15 cellular contexts compared by ENCODE assay signal in the genomic region with DNA sequence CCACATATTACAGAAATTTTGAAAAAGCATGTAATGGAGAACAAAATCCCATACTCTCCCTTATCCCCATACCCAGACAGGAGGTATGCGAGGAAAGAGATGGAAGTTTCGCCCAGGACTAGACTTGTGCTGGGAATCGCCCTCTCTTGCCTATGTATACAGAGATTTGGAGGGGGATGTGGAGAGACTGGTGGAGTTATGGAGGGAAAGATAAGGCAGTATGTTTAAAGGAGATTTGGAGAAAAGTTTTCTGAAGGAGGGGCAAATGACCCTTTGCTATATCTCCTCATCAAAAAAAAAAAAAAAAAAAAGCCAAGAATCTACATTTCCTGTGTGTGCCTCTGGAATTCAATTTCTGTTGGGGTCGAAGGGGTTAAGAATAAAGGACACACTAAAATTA.
DNase-seq lines count a peak whose midpoint lies in the region; ATAC-seq and TF ChIP-seq lines count a peak whose summit lies in the region.
"Had no signal": no experiment of that assay in that cellular context is flagged by ENCODE, and none has a peak within 500 bp of the region (broad histone marks: within the 10 kb centered on the region; RNA-seq: fewer than 3 reads in every experiment).

No MANE protein-coding gene starts in this region.

- no peak overlapping the region for H3K9ac ChIP-seq in mesenchymal stem cell (ENCODE audit: low read length)

- no peak overlapping the region for H3K23ac ChIP-seq in mesenchymal stem cell (ENCODE audit: low read length in 2 of 2)

- peaks cover 2% of the 10 kb centered on the region for H3K79me1 ChIP-seq in mesenchymal stem cell (replicated peaks; ENCODE audit: low read length, poor library complexity, severe bottlenecking)

- H3K9me3 ChIP-seq in cardiac muscle cell (ENCODE audit: low read depth) (no peaks in the 10 kb centered on the region), heart right ventricle (peaks cover 0 to 13% (median 0%) of the 10 kb centered on the region in 11 donors), ascending aorta (no peaks in the 10 kb centered on the region), mesenchymal stem cell (ENCODE audit: control insufficient read depth, low read length) (peaks cover 12% of the 10 kb centered on the region), tibial artery (no peaks in the 10 kb centered on the region)

- H2AFZ ChIP-seq in mesenchymal stem cell (ENCODE audit: low read depth, low read length) = no peak overlapping the region

- H3K14ac ChIP-seq in mesenchymal stem cell (ENCODE audit: low read length in 2 of 2) = no peak overlapping the region

- H3K27ac ChIP-seq in cardiac muscle cell = peak overlapping the region; percentile 71
- H3K27ac ChIP-seq in heart right ventricle = peak overlapping the region in 4 of 10 donors; percentile 6 to 58 (median 45)
- peak overlapping the region; percentile 86 to 94 for H3K27ac ChIP-seq in ascending aorta
- peak overlapping the region; percentile 35 for H3K27ac ChIP-seq in mesenchymal stem cell (ENCODE audit: low read length, poor library complexity, severe bottlenecking)
- H3K27ac ChIP-seq in tibial artery = peak overlapping the region; percentile 66 to 79
- H3K27ac ChIP-seq: 22Rv1, RWPE1, SJCRH30 had no signal

- peak overlapping the region in 1 of 2 experiments; percentile 71 for H2BK12ac ChIP-seq in mesenchymal stem cell (ENCODE audit: low read length in 2 of 2)

- H3K4me3 ChIP-seq in cardiac muscle cell = no peak overlapping the region
- no peak overlapping the region for H3K4me3 ChIP-seq in heart right ventricle
- peak overlapping the region in 1 of 2 donors; percentile 47 for H3K4me3 ChIP-seq in ascending aorta
- H3K4me3 ChIP-seq in mesenchymal stem cell (ENCODE audit: insufficient read depth in 1 of 2, low read depth in 1 of 2, low read length in 2 of 2) = no peak overlapping the region
- peak overlapping the region in 1 of 2 donors; percentile 29 for H3K4me3 ChIP-seq in tibial artery
- H3K4me3 ChIP-seq: SJCRH30 had no signal

- TF ChIP-seq CTCF in cardiac muscle cell (IDR thresholded peaks at IDR 0.05; ENCODE audit: low read depth, low read length) (no peak), heart right ventricle (IDR thresholded peaks at IDR 0.05) (no peak), ascending aorta (IDR thresholded peaks at IDR 0.05) (no peak), tibial artery (IDR thresholded peaks at IDR 0.05) (no peak)

- no peaks in the 10 kb centered on the region for H3K27me3 ChIP-seq in cardiac muscle cell
- H3K27me3 ChIP-seq in heart right ventricle = no peaks in the 10 kb centered on the region
- no peaks in the 10 kb centered on the region for H3K27me3 ChIP-seq in ascending aorta
- H3K27me3 ChIP-seq in mesenchymal stem cell (ENCODE audit: control insufficient read depth in 1 of 2, insufficient read depth in 1 of 2, low read length in 2 of 2) = peaks cover 0 to 12% of the 10 kb centered on the region in 2 experiments
- no peaks in the 10 kb centered on the region for H3K27me3 ChIP-seq in tibial artery
- H3K27me3 ChIP-seq: SJCRH30 had no signal

- DNase-seq in cardiac muscle cell (ENCODE audit: low read depth in 1 of 2, low spot score in 1 of 2) (no peak), heart right ventricle (no peak), ascending aorta (ENCODE audit: low spot score in 2 of 2) (no peak), mesenchymal stem cell (no peak), tibial artery (no peak), NCI-H1105 (lab: John Stamatoyannopoulos, UW) (no peak), NCI-H1092 (lab: John Stamatoyannopoulos, UW) (no peak)
- DNase-seq in activated CD4-positive, alpha-beta T cell treated with anti-CD3 and anti-CD28 coated beads for 48 hours = no peak
- DNase-seq: DMS53, NCI-H1694, NCI-H2107, NCI-H774, SJCRH30 had no signal

- H2BK120ac ChIP-seq in mesenchymal stem cell (ENCODE audit: low read depth, low read length) = no peak overlapping the region

- H3K4me1 ChIP-seq in cardiac muscle cell (ENCODE audit: low read depth) (peaks cover 13% of the 10 kb centered on the region), heart right ventricle (peaks cover 0 to 22% (median 17%) of the 10 kb centered on the region in 9 donors), ascending aorta (peaks cover 10 to 28% of the 10 kb centered on the region in 2 donors), mesenchymal stem cell (ENCODE audit: control insufficient read depth, insufficient read depth, low read depth, low read length) (peaks cover 12% of the 10 kb centered on the region), tibial artery (peaks cover 4 to 51% (median 24%) of the 10 kb centered on the region in 4 donors)

- H2AK5ac ChIP-seq in mesenchymal stem cell (ENCODE audit: low read length, severe bottlenecking) = peak overlapping the region; percentile 80

- H3K18ac ChIP-seq in mesenchymal stem cell (ENCODE audit: low read depth in 1 of 2, low read length in 2 of 2) = no peak overlapping the region

- no peak for ATAC-seq in heart right ventricle

- H3K4ac ChIP-seq in mesenchymal stem cell (ENCODE audit: low read depth in 1 of 2, low read length in 2 of 2) = no peak overlapping the region

- H2BK5ac ChIP-seq in mesenchymal stem cell (ENCODE audit: low read depth, low read length, poor library complexity, severe bottlenecking) = no peak overlapping the region

- no peak overlapping the region for H4K91ac ChIP-seq in mesenchymal stem cell (ENCODE audit: low read length)

- intact Hi-C loops in heart right ventricle (cut with DNase I) (loop anchor here in 3 of 10 donors (5.0 to 10.0 kb wide), 2 partner anchors 71 to 76 kb away; a partner anchor contains a TSS), ascending aorta (cut with DNase I) (loop anchor here (1.0 kb wide), 2 partner anchors 27 to 75 kb away; a partner anchor contains a TSS), tibial artery (cut with DNase I; ENCODE audit: low total_unique reads) (loop anchor here (2.0 kb wide), 1 partner anchor 69 kb away; no protein-coding TSS in a partner anchor)

- no peak overlapping the region for H4K8ac ChIP-seq in mesenchymal stem cell (ENCODE audit: low read length)

- no peak overlapping the region for H2BK15ac ChIP-seq in mesenchymal stem cell (ENCODE audit: low read depth, poor library complexity, severe bottlenecking)

- H3K4me2 ChIP-seq in mesenchymal stem cell (ENCODE audit: low read length, poor library complexity, severe bottlenecking) = no peak overlapping the region

- H3K36me3 ChIP-seq in cardiac muscle cell = no peaks in the 10 kb centered on the region
- peaks cover 0 to 49% (median 9%) of the 10 kb centered on the region in 9 donors for H3K36me3 ChIP-seq in heart right ventricle
- peaks cover 10 to 29% of the 10 kb centered on the region in 2 donors for H3K36me3 ChIP-seq in ascending aorta
- H3K36me3 ChIP-seq in mesenchymal stem cell (ENCODE audit: control insufficient read depth in 1 of 2, insufficient read depth in 2 of 2, low read depth in 1 of 2, low read length in 2 of 2) = peaks cover 0 to 2% of the 10 kb centered on the region in 2 experiments
- peaks cover 11 to 29% (median 11%) of the 10 kb centered on the region in 3 donors for H3K36me3 ChIP-seq in tibial artery

- 89% methylated on average over 4 of the region's 4 CpGs for WGBS in heart right ventricle, 2 donors
- 91% methylated on average over 4 of the region's 4 CpGs for WGBS in mesenchymal stem cell
